Comparison of ENCODE assay signal across 33 cellular contexts in the genomic region with DNA sequence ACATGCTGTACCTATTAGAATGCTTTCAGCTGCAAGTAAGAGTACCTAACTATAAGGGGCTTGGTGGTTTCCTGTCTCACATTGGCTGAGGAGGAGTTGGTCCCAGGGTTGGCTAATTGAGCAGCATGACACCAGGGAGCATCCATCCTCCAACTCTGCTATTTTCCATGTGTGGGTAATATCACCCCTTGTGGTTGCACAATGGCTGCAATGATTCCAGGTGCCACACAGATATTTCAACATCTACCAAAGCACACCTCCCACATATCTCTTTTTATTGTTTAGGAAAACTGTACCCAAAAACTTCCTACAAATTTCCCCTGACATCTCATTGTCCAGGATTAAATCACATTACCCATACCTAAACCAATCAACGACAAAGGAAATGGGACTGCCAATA.
"Had no signal": no experiment of that assay in that cellular context is flagged by ENCODE, and none has a peak within 500 bp of the region (broad histone marks: within the 10 kb centered on the region; RNA-seq: fewer than 3 reads in every experiment).

No MANE protein-coding gene starts in this region.

- ATAC-seq: activated CD4-positive, CD25-positive, alpha-beta regulatory T cell treated with anti-CD3 and anti-CD28 coated beads, Interleukin-2, amount 50 U/mL, for 24 hours; activated CD8-positive, alpha-beta T cell treated with anti-CD3 and anti-CD28 coated beads for 36 hours; activated T-cell treated with anti-CD3 and anti-CD28 coated beads, Interleukin-2, amount 50 U/mL, for 4 hours; activated T-helper 17 cell treated with anti-CD3 and anti-CD28 coated beads, Interleukin-2, amount 50 U/mL, for 72 hours; body of pancreas; T-helper 17 cell had no signal

- H3K27ac ChIP-seq: body of pancreas, cardiac muscle cell, colonic mucosa, dorsolateral prefrontal cortex, esophagus squamous epithelium, WERI-Rb-1 had no signal

- H3K9me3 ChIP-seq: body of pancreas, colonic mucosa, esophagus squamous epithelium had no signal

- H3K4me3 ChIP-seq: body of pancreas, cardiac muscle cell, colonic mucosa, dorsolateral prefrontal cortex, esophagus squamous epithelium had no signal

- H3K27ac Mint-ChIP-seq: activated B cell treated with CpG ODN at 0.5 μM for 24 hours; activated CD8-positive, alpha-beta T cell treated with anti-CD3 and anti-CD28 coated beads for 36 hours; activated naive CD8-positive, alpha-beta T cell; activated T-helper 17 cell treated with anti-CD3 and anti-CD28 coated beads, Interleukin-2, amount 50 U/mL, for 72 hours; dendritic cell treated with granulocyte-macrophage colony-stimulating factor and Interleukin-4, amounts not matched to agents 40 ng/mL and 50 ng/mL, for 4 days; T-helper 17 cell; T-helper 2 cell treated with Interferon-gamma antibody and Interleukin-4, amounts not matched to agents 5 μg/mL and 100 μg/mL, for 36 hours had no signal

- H3K4me1 ChIP-seq: body of pancreas, colonic mucosa, esophagus squamous epithelium had no signal

- H3K27me3 Mint-ChIP-seq: activated B cell treated with CpG ODN at 0.5 μM for 24 hours; activated CD8-positive, alpha-beta T cell treated with anti-CD3 and anti-CD28 coated beads for 36 hours; activated naive CD8-positive, alpha-beta T cell; dendritic cell treated with granulocyte-macrophage colony-stimulating factor and Interleukin-4, amounts not matched to agents 40 ng/mL and 50 ng/mL, for 4 days had no signal

- FAIRE-seq: frontal cortex had no signal

- H3K4me1 Mint-ChIP-seq: activated B cell treated with CpG ODN at 0.5 μM for 24 hours; activated T-helper 17 cell treated with anti-CD3 and anti-CD28 coated beads, Interleukin-2, amount 50 U/mL, for 72 hours had no signal

- DNase-seq: activated B cell treated with CpG ODN at 0.5 μM for 24 hours; activated CD4-positive, alpha-beta T cell treated with anti-CD3 and anti-CD28 coated beads for 48 hours; activated CD4-positive, alpha-beta T cell treated with anti-CD3 and anti-CD28 coated beads, Interleukin-2, amount 50 U/mL, for 1 hour; activated CD4-positive, alpha-beta T cell treated with anti-CD3 and anti-CD28 coated beads, Interleukin-2, amount 50 U/mL, for 48 hours; activated CD8-positive, alpha-beta memory T cell treated with anti-CD3 and anti-CD28 coated beads for 24 hours; activated CD8-positive, alpha-beta T cell treated with anti-CD3 and anti-CD28 coated beads for 36 hours; activated effector memory CD4-positive, alpha-beta T cell treated with Interleukin-2 at 50 U/mL for 16 hours; activated gamma-delta T cell treated with Interleukin-2 at 50 U/mL for 16 hours; activated naive CD4-positive, alpha-beta T cell treated with anti-CD3 and anti-CD28 coated beads, Interleukin-2, amount 50 U/mL, for 16 hours; activated naive CD4-positive, alpha-beta T cell treated with Interleukin-2 at 50 U/mL for 16 hours; activated T-cell treated with anti-CD3 and anti-CD28 coated beads, Interleukin-2, amount 50 U/mL, for 4 hours; amniotic stem cell; anterior cingulate cortex; body of pancreas; central memory CD4-positive, alpha-beta T cell; cerebellar nuclear complex; colonic mucosa; dorsolateral prefrontal cortex; effector memory CD4-positive, alpha-beta T cell; erythroblast; esophagus squamous epithelium; head of caudate nucleus; hippocampal formation; T-helper 17 cell; T1000; WERI-Rb-1 had no signal

- H3K36me3 ChIP-seq: cardiac muscle cell, colonic mucosa, esophagus squamous epithelium, WERI-Rb-1 had no signal

- H3K9me3 Mint-ChIP-seq: activated B cell treated with CpG ODN at 0.5 μM for 24 hours; activated CD8-positive, alpha-beta T cell treated with anti-CD3 and anti-CD28 coated beads for 36 hours; activated T-cell treated with anti-CD3 and anti-CD28 coated beads, Interleukin-2, amount 50 U/mL, for 4 hours; activated T-helper 17 cell treated with anti-CD3 and anti-CD28 coated beads, Interleukin-2, amount 50 U/mL, for 72 hours; dendritic cell treated with granulocyte-macrophage colony-stimulating factor and Interleukin-4, amounts not matched to agents 40 ng/mL and 50 ng/mL, for 4 days; T-helper 2 cell treated with Interferon-gamma antibody and Interleukin-4, amounts not matched to agents 5 μg/mL and 100 μg/mL, for 36 hours had no signal

- H3K4me3 Mint-ChIP-seq: activated B cell treated with CpG ODN at 0.5 μM for 24 hours; activated CD8-positive, alpha-beta T cell treated with anti-CD3 and anti-CD28 coated beads for 36 hours; activated naive CD8-positive, alpha-beta T cell; activated T-cell treated with anti-CD3 and anti-CD28 coated beads, Interleukin-2, amount 50 U/mL, for 4 hours; activated T-helper 17 cell treated with anti-CD3 and anti-CD28 coated beads, Interleukin-2, amount 50 U/mL, for 72 hours; dendritic cell treated with granulocyte-macrophage colony-stimulating factor and Interleukin-4, amounts not matched to agents 40 ng/mL and 50 ng/mL, for 4 days; T-helper 17 cell; T-helper 2 cell treated with Interferon-gamma antibody and Interleukin-4, amounts not matched to agents 5 μg/mL and 100 μg/mL, for 36 hours had no signal

- H3K27me3 ChIP-seq: body of pancreas, cardiac muscle cell, colonic mucosa, dorsolateral prefrontal cortex, esophagus squamous epithelium had no signal
